9 cellular contexts compared by ENCODE assay signal in the genomic region with DNA sequence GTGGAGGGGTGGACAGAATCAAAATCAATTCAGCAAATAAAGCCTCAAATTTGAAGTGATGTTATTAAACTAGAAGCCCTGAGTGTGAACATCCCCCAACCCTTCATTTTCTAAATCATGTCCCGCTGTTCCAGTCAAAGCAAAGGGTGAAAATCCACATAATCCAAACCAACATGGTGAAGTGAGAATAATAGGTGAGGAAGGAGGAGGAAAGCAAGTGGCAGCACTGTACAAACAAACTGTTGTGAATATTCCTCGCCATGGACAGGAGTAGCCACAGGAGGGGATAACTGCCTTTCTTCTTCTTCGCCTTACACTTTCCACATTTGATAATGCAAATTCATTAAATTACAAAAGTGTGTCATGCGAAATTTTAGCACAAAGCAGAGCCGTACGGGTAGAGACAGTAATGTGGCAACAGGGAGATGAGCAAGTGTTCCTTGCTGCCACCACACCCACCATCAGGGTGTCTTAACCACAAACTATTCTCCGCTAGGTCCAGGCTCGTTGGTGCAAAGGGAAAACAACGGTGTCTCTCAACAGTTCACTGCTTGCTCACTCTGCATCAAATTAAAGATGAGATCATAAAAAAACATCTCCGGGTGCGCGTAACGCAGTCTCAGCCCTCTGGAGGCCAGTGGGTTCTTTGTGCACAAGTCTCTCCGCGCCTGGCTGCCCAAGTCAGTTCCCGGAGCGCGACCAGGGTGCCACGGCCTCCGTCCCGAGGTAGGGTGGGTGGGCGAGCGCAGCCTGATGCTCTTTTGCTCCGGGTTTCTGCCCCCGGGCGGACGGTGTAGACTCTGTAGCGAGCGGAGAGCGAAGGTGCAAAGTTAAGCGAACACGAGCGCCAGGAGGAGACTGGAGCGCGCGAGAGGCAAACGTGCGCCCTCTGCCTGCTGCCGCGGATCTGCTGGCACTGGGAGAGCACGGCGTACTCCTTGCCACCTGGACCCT.
A peak's percentile ranks its signal among the peaks of the same experiment; 100 is the strongest.
DNase-seq lines count a peak whose midpoint lies in the region; ATAC-seq and TF ChIP-seq lines count a peak whose summit lies in the region.
"Had no signal": no experiment of that assay in that cellular context is flagged by ENCODE, and none has a peak within 500 bp of the region (broad histone marks: within the 10 kb centered on the region; RNA-seq: fewer than 3 reads in every experiment).

No MANE protein-coding gene starts in this region.

- H3K4me3 ChIP-seq in RWPE2 (ENCODE audit: severe bottlenecking), result peak overlapping the region; percentile 31
- H3K4me3 ChIP-seq: SJSA1 had no signal

- peak; percentile 83 for TF ChIP-seq CTCF in RWPE2 (IDR thresholded peaks at IDR 0.05; ENCODE audit: poor library complexity, severe bottlenecking)

- ATAC-seq in HG03196 (IDR thresholded peaks at IDR 0.05; ENCODE audit: unreplicated experiment) (peak; percentile 91), RWPE2 (ENCODE audit: low read depth) (peak; percentile 96)

- peaks cover 15% of the 10 kb centered on the region for H3K27me3 ChIP-seq in RWPE2 (ENCODE audit: insufficient read depth, poor library complexity, severe bottlenecking)
- H3K27me3 ChIP-seq: SJSA1 had no signal

- no peaks in the 10 kb centered on the region for H3K4me1 ChIP-seq in RWPE2 (ENCODE audit: insufficient read depth, poor library complexity, severe bottlenecking)
- H3K4me1 ChIP-seq: SJSA1 had no signal

- no peaks in the 10 kb centered on the region for H3K36me3 ChIP-seq in RWPE2 (ENCODE audit: low read depth)
- H3K36me3 ChIP-seq: SJSA1 had no signal

- no peak overlapping the region for H3K27ac ChIP-seq in RWPE2 (ENCODE audit: poor library complexity, severe bottlenecking)
- H3K27ac ChIP-seq: SJSA1 had no signal

- DNase-seq in C1 segment of cervical spinal cord (lab: John Stamatoyannopoulos, UW) (peak in 11 of 14 donors; percentile 10 to 60 (median 45)), GM19238 (ENCODE audit: insufficient read length, low spot score) (peak; percentile 3), RWPE2 (ENCODE audit: low spot score) (peak; percentile 68), islet precursor cell (peak; percentile 91), smooth muscle cell of the brain vasculature (ENCODE audit: low read depth, low spot score) (peak; percentile 21), pons (ENCODE audit: low spot score) (no peak)
- DNase-seq in central memory CD4-positive, alpha-beta T cell, result peak; percentile 2

- no peaks in the 10 kb centered on the region for H3K9me3 ChIP-seq in RWPE2 (ENCODE audit: severe bottlenecking)
- H3K9me3 ChIP-seq: SJSA1 had no signal
